ENCODE assay signal across 1 cellular context in the genomic region with DNA sequence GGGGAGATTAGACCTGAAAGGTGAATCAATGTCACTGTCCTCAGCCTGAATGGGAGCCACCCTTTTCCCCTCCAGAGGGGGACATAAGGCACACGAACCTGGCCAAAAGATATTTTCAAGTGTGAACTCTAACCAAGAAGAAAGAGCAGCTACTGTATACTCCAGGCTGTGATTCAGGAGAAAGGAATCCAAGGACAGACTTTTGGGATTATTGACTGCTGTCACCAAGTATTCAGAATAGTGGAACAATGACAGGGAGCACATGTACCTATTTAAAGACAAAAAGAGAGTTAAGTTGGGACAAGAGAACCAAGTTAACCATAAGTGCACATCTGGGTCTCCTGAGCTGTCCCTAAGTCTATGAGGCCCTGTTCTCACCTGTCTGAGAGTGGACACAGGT.
TF ChIP-seq lines count a peak whose summit lies in the region.

No MANE protein-coding gene starts in this region.

TF ChIP-seq in WTC11, 78 proteins besides CTCF, POLR2A, EP300 and RAD21:
- TF ChIP-seq FOXP1 (CRISPR knock-in tag; IDR thresholded peaks at IDR 0.05; ENCODE audit: borderline replicate concordance) (no peak), ZNF425 (CRISPR knock-in tag; conservative IDR thresholded peaks at IDR 0.05) (no peak), E2F5 (CRISPR knock-in tag; IDR thresholded peaks at IDR 0.05) (no peak), ZNF219 (CRISPR knock-in tag; IDR thresholded peaks at IDR 0.05; ENCODE audit: borderline replicate concordance) (no peak)
- TF ChIP-seq, protein P1, sequence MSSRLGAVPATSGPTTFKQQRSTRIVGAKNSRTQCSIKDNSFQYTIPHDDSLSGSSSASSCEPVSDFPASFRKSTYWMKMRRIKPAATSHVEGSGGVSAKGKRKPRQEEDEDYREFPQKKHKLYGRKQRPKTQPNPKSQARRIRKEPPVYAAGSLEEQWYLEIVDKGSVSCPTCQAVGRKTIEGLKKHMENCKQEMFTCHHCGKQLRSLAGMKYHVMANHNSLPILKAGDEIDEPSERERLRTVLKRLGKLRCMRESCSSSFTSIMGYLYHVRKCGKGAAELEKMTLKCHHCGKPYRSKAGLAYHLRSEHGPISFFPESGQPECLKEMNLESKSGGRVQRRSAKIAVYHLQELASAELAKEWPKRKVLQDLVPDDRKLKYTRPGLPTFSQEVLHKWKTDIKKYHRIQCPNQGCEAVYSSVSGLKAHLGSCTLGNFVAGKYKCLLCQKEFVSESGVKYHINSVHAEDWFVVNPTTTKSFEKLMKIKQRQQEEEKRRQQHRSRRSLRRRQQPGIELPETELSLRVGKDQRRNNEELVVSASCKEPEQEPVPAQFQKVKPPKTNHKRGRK (CRISPR knock-in tag; IDR thresholded peaks at IDR 0.05; ENCODE audit: borderline replicate concordance) = no peak
TF ChIP-seq in WTC11: peak in this region for 0.
